ENCODE assay signal across 13 cellular contexts in the genomic region with DNA sequence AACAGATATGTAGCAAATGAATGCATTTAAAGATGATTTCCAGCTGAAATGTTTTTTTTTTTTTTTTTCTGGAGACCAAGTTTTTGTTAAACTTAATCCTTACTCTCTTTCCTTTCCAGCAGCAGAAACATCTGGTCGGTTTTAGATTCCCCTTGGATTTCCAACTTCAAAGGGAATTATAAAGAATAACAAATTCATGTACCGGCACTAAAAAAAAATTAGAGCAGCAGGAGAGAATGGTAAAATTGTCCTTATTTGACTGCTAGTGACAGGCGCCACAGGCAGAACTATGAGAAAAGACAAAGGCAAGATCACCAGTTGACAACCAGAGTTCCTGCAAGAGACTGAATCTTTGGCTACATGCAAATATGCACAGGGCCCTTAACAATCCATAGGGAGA.
DNase-seq lines count a peak whose midpoint lies in the region; ATAC-seq and TF ChIP-seq lines count a peak whose summit lies in the region.
"Had no signal": no experiment of that assay in that cellular context is flagged by ENCODE, and none has a peak within 500 bp of the region (broad histone marks: within the 10 kb centered on the region; RNA-seq: fewer than 3 reads in every experiment).

No MANE protein-coding gene starts in this region.

- DNase-seq in SJSA1 (ENCODE audit: low read depth in 1 of 2, low spot score in 2 of 2) (no peak), left ventricle myocardium superior (no peak), sciatic nerve (ENCODE audit: low spot score) (no peak), HPDE6-E6E7 (ENCODE audit: extremely low spot score) (no peak), NCI-H1105 treated with DMSO at 0.1 percent for 48 hours (lab: John Stamatoyannopoulos, UW) (no peak)
- DNase-seq: ACHN; CD8-positive, alpha-beta memory T cell; MM.1S; NCI-H187 treated with DMSO at 0.1 percent for 48 hours; NCI-H446 treated with DMSO at 0.1 percent for 48 hours; NCI-H748 treated with DMSO at 0.1 percent for 48 hours had no signal

- H3K9ac ChIP-seq in BLaER1 treated with 17β-estradiol and CSF1 and Interleukin-3, amounts not matched to agents 10 nM and 100 nM: no peak overlapping the region

- ATAC-seq in left ventricle myocardium superior: peak; percentile 53
- peak; percentile 51 for ATAC-seq in sciatic nerve
- ATAC-seq in SK-N-SH treated with all-trans-retinoic acid at 6 μM for 48 hours: no peak

- no peaks in the 10 kb centered on the region for H4K20me1 ChIP-seq in BLaER1 treated with 17β-estradiol and CSF1 and Interleukin-3, amounts not matched to agents 10 nM and 100 nM

- H3K27ac ChIP-seq in BLaER1 treated with 17β-estradiol and CSF1 and Interleukin-3, amounts not matched to agents 10 nM and 100 nM: peak overlapping the region in 8 of 11 experiments; percentile 0 to 48 (median 20); a peak in 8 of 22 replicates
- peak overlapping the region; percentile 5; the same call in 1 of the 2 replicates for H3K27ac ChIP-seq in SJSA1

- intact Hi-C loops in left ventricle myocardium superior (cut with micrococcal nuclease): no loop called here
- intact Hi-C loops in sciatic nerve (cut with DNase I): no loop called here

- no peak overlapping the region for H3K4me3 ChIP-seq in BLaER1 treated with 17β-estradiol and CSF1 and Interleukin-3, amounts not matched to agents 10 nM and 100 nM
- H3K4me3 ChIP-seq in SJSA1: no peak overlapping the region

- H3K4me1 ChIP-seq in BLaER1 treated with 17β-estradiol and CSF1 and Interleukin-3, amounts not matched to agents 10 nM and 100 nM: peaks cover 16 to 30% (median 25%) of the 10 kb centered on the region in 10 experiments
- peaks cover 14% of the 10 kb centered on the region for H3K4me1 ChIP-seq in SJSA1 (replicated peaks)

- no peaks in the 10 kb centered on the region for H3K27me3 ChIP-seq in BLaER1 treated with 17β-estradiol and CSF1 and Interleukin-3, amounts not matched to agents 10 nM and 100 nM
- H3K27me3 ChIP-seq in SJSA1 (replicated peaks): no peaks in the 10 kb centered on the region

- H3K4me2 ChIP-seq in BLaER1 treated with 17β-estradiol and CSF1 and Interleukin-3, amounts not matched to agents 10 nM and 100 nM: peak overlapping the region; percentile 34 to 73 (median 59); a peak in 18 of 22 replicates

- no peaks in the 10 kb centered on the region for H3K9me3 ChIP-seq in BLaER1 treated with 17β-estradiol and CSF1 and Interleukin-3, amounts not matched to agents 10 nM and 100 nM (replicated peaks in 1 of 11)
- H3K9me3 ChIP-seq in SJSA1 (replicated peaks): no peaks in the 10 kb centered on the region

- H3K36me3 ChIP-seq in BLaER1 treated with 17β-estradiol and CSF1 and Interleukin-3, amounts not matched to agents 10 nM and 100 nM: no peaks in the 10 kb centered on the region
- no peaks in the 10 kb centered on the region for H3K36me3 ChIP-seq in SJSA1

TF ChIP-seq in SK-N-SH treated with all-trans-retinoic acid at 6 μM for 48 hours, 23 proteins besides CTCF, POLR2A, EP300 and RAD21:
- TF ChIP-seq PPARA (CRISPR knock-in tag; IDR thresholded peaks at IDR 0.05; ENCODE audit: borderline replicate concordance) (no peak), ZNF70 (CRISPR knock-in tag; IDR thresholded peaks at IDR 0.05) (no peak), CSDC2 (CRISPR knock-in tag; IDR thresholded peaks at IDR 0.05) (no peak), ARNTL (CRISPR knock-in tag; IDR thresholded peaks at IDR 0.05; ENCODE audit: borderline replicate concordance, low read depth) (no peak), BACH2 (CRISPR knock-in tag; IDR thresholded peaks at IDR 0.05; ENCODE audit: borderline replicate concordance) (no peak), GLIS3 (CRISPR knock-in tag; IDR thresholded peaks at IDR 0.05) (no peak), ISL1 (CRISPR knock-in tag; IDR thresholded peaks at IDR 0.05) (no peak), ZNF565 (CRISPR knock-in tag; conservative IDR thresholded peaks at IDR 0.05; ENCODE audit: low read depth) (no peak)
- TF ChIP-seq, protein P1, sequence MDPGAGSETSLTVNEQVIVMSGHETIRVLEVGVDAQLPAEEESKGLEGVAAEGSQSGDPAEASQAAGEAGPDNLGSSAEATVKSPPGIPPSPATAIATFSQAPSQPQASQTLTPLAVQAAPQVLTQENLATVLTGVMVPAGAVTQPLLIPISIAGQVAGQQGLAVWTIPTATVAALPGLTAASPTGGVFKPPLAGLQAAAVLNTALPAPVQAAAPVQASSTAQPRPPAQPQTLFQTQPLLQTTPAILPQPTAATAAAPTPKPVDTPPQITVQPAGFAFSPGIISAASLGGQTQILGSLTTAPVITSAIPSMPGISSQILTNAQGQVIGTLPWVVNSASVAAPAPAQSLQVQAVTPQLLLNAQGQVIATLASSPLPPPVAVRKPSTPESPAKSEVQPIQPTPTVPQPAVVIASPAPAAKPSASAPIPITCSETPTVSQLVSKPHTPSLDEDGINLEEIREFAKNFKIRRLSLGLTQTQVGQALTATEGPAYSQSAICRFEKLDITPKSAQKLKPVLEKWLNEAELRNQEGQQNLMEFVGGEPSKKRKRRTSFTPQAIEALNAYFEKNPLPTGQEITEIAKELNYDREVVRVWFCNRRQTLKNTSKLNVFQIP (CRISPR knock-in tag; IDR thresholded peaks at IDR 0.05; ENCODE audit: borderline replicate concordance, low read depth): no peak
- TF ChIP-seq, protein P2, sequence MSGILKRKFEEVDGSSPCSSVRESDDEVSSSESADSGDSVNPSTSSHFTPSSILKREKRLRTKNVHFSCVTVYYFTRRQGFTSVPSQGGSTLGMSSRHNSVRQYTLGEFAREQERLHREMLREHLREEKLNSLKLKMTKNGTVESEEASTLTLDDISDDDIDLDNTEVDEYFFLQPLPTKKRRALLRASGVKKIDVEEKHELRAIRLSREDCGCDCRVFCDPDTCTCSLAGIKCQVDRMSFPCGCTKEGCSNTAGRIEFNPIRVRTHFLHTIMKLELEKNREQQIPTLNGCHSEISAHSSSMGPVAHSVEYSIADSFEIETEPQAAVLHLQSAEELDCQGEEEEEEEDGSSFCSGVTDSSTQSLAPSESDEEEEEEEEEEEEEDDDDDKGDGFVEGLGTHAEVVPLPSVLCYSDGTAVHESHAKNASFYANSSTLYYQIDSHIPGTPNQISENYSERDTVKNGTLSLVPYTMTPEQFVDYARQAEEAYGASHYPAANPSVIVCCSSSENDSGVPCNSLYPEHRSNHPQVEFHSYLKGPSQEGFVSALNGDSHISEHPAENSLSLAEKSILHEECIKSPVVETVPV (CRISPR knock-in tag; IDR thresholded peaks at IDR 0.05): no peak
